Comparison of ENCODE assay signal across 15 cellular contexts in genomic region chr5:178529080-178529479, GRCh38.
"Had no signal": no experiment of that assay in that cellular context is flagged by ENCODE, and none has a peak within 500 bp of the region (broad histone marks: within the 10 kb centered on the region; RNA-seq: fewer than 3 reads in every experiment).

No MANE protein-coding gene starts in this region.

- DNase-seq: activated CD4-positive, alpha-beta memory T cell treated with anti-CD3 and anti-CD28 coated beads, Interleukin-2, amount 10 ng/mL, durations not matched to agents 7 days and 5 days; activated CD4-positive, alpha-beta T cell treated with anti-CD3 and anti-CD28 coated beads for 36 hours; activated gamma-delta T cell treated with Interleukin-2 at 50 U/mL for 16 hours; activated T-cell treated with anti-CD3 and anti-CD28 coated beads, Interleukin-2, amount 50 U/mL, for 48 hours; foreskin keratinocyte; head of caudate nucleus; sigmoid colon; stimulated activated CD4-positive, alpha-beta T cell treated with anti-CD3 and anti-CD28 coated beads, Interleukin-15, amount 100 ng/mL, for 24 hours; uterus had no signal

- H3K4me1 ChIP-seq: foreskin keratinocyte, psoas muscle, sigmoid colon, uterus had no signal

- H3K27me3 Mint-ChIP-seq: activated CD4-positive, alpha-beta memory T cell treated with anti-CD3 and anti-CD28 coated beads, Interleukin-2, amount 10 ng/mL, durations not matched to agents 7 days and 5 days; activated CD4-positive, alpha-beta T cell treated with anti-CD3 and anti-CD28 coated beads for 36 hours; natural killer cell treated with Interleukin-12 subunit alpha and Interleukin-12 subunit beta and Interleukin-15 and Interleukin-18, amount 100 ng/mL, for 72 hours had no signal

- H3K36me3 Mint-ChIP-seq: natural killer cell treated with Interleukin-12 subunit alpha and Interleukin-12 subunit beta and Interleukin-15 and Interleukin-18, amount 100 ng/mL, for 72 hours had no signal

- H3K4me3 ChIP-seq: esophagus muscularis mucosa, psoas muscle, sigmoid colon, thyroid gland, uterus had no signal

- H3K9me3 ChIP-seq: esophagus muscularis mucosa, psoas muscle, sigmoid colon, thyroid gland, uterus had no signal

- H3K27ac ChIP-seq: esophagus muscularis mucosa, foreskin keratinocyte, psoas muscle, sigmoid colon, uterus, VCaP had no signal

- H3K36me3 ChIP-seq: esophagus muscularis mucosa, sigmoid colon, thyroid gland, uterus had no signal

- H3K9me3 Mint-ChIP-seq: activated CD4-positive, alpha-beta memory T cell treated with anti-CD3 and anti-CD28 coated beads, Interleukin-2, amount 10 ng/mL, durations not matched to agents 7 days and 5 days; natural killer cell treated with Interleukin-12 subunit alpha and Interleukin-12 subunit beta and Interleukin-15 and Interleukin-18, amount 100 ng/mL, for 72 hours; T-helper 2 cell treated with Interferon-gamma antibody and Interleukin-4, amounts not matched to agents 5 μg/mL and 100 μg/mL, for 36 hours had no signal

- H3K27ac Mint-ChIP-seq: activated CD4-positive, alpha-beta memory T cell treated with anti-CD3 and anti-CD28 coated beads, Interleukin-2, amount 10 ng/mL, durations not matched to agents 7 days and 5 days; activated CD4-positive, alpha-beta T cell treated with anti-CD3 and anti-CD28 coated beads for 36 hours; natural killer cell treated with Interleukin-12 subunit alpha and Interleukin-12 subunit beta and Interleukin-15 and Interleukin-18, amount 100 ng/mL, for 72 hours; T-helper 2 cell treated with Interferon-gamma antibody and Interleukin-4, amounts not matched to agents 5 μg/mL and 100 μg/mL, for 36 hours had no signal

- H3K4me1 Mint-ChIP-seq: activated CD4-positive, alpha-beta memory T cell treated with anti-CD3 and anti-CD28 coated beads, Interleukin-2, amount 10 ng/mL, durations not matched to agents 7 days and 5 days; activated CD4-positive, alpha-beta T cell treated with anti-CD3 and anti-CD28 coated beads for 36 hours had no signal

- H3K27me3 ChIP-seq: esophagus muscularis mucosa, foreskin keratinocyte, sigmoid colon, thyroid gland, uterus had no signal

- H3K4me3 Mint-ChIP-seq: activated CD4-positive, alpha-beta memory T cell treated with anti-CD3 and anti-CD28 coated beads, Interleukin-2, amount 10 ng/mL, durations not matched to agents 7 days and 5 days; activated CD4-positive, alpha-beta T cell treated with anti-CD3 and anti-CD28 coated beads for 36 hours; natural killer cell treated with Interleukin-12 subunit alpha and Interleukin-12 subunit beta and Interleukin-15 and Interleukin-18, amount 100 ng/mL, for 72 hours; T-helper 2 cell treated with Interferon-gamma antibody and Interleukin-4, amounts not matched to agents 5 μg/mL and 100 μg/mL, for 36 hours had no signal
